ENCODE assay signal across 1 cellular context in genomic region chr1:228513244-228513900, GRCh38.
A peak's percentile ranks its signal among the peaks of the same experiment; 100 is the strongest.
TF ChIP-seq lines count a peak whose summit lies in the region.

No MANE protein-coding gene starts in this region.

TF ChIP-seq in K562, 482 proteins besides CTCF, POLR2A, EP300 and RAD21 (continued from another document and continues in another):
- TF ChIP-seq ZNF318 (IDR thresholded peaks at IDR 0.05; ENCODE audit: borderline replicate concordance in 1 of 2, low read depth in 1 of 2), result 0 out of 4 replicates have a peak, but pooled peaks of 1 of the 2 experiments have one; percentile 35
- TF ChIP-seq TEAD4 (IDR thresholded peaks at IDR 0.05; ENCODE audit: low read length), result peak; percentile 100
- TF ChIP-seq TEAD4 (CRISPR knock-in tag; IDR thresholded peaks at IDR 0.05; ENCODE audit: borderline replicate concordance), result no peak
- no peak for TF ChIP-seq TRIM25 (IDR thresholded peaks at IDR 0.05; ENCODE audit: borderline replicate concordance)
- no peak for TF ChIP-seq ZBTB5 (IDR thresholded peaks at IDR 0.05)
- no peak for TF ChIP-seq TBP (optimal IDR thresholded peaks at IDR 0.05; ENCODE audit: low read depth, low read length)
- no peak for TF ChIP-seq ZNF3 (CRISPR knock-in tag; IDR thresholded peaks at IDR 0.05)
- TF ChIP-seq ZNF143 (CRISPR knock-in tag; IDR thresholded peaks at IDR 0.05), result peak; percentile 49; the same call in 1 of the 2 replicates
- peak; percentile 41; the same call in 1 of the 2 replicates for TF ChIP-seq RB1 (IDR thresholded peaks at IDR 0.05; ENCODE audit: low read depth)
- TF ChIP-seq GABPB1 (CRISPR knock-in tag; IDR thresholded peaks at IDR 0.05), result peak; percentile 65
- peak; percentile 41; the same call in 1 of the 2 replicates for TF ChIP-seq CBX5 (IDR thresholded peaks at IDR 0.05; ENCODE audit: borderline replicate concordance, low read depth)
- TF ChIP-seq SIN3A (IDR thresholded peaks at IDR 0.05; ENCODE audit: borderline replicate concordance in 2 of 2, control insufficient read depth in 1 of 2, low read depth in 2 of 2, low read length in 2 of 2), result peak in 1 of 2 experiments; percentile 60; a peak in 1 of 4 replicates
- no peak for TF ChIP-seq SRSF1 (IDR thresholded peaks at IDR 0.05; ENCODE audit: low read depth, low read length)
- TF ChIP-seq HMGN3 (IDR thresholded peaks at IDR 0.05; ENCODE audit: borderline replicate concordance, extremely low read depth, insufficient read length, low read depth, low read length), result peak; percentile 99
- TF ChIP-seq IFI16 (CRISPR knock-in tag; IDR thresholded peaks at IDR 0.05), result no peak
- TF ChIP-seq OTX1 (CRISPR knock-in tag; IDR thresholded peaks at IDR 0.05), result 0 out of 2 replicates have a peak, but pooled peaks have one; percentile 48
- no peak for TF ChIP-seq REST (CRISPR knock-in tag; IDR thresholded peaks at IDR 0.05; ENCODE audit: low read depth)
- TF ChIP-seq PRDM10 (IDR thresholded peaks at IDR 0.05; ENCODE audit: partially characterized antibody), result peak; percentile 32
- TF ChIP-seq TRIM24 (IDR thresholded peaks at IDR 0.05), result peak; percentile 99
- TF ChIP-seq MITF (IDR thresholded peaks at IDR 0.05), result peak; percentile 78; the same call in 1 of the 2 replicates
- peak; percentile 94 for TF ChIP-seq MECOM (CRISPR knock-in tag; IDR thresholded peaks at IDR 0.05)
- TF ChIP-seq HEY1 (CRISPR knock-in tag; IDR thresholded peaks at IDR 0.05; ENCODE audit: borderline replicate concordance), result peak; percentile 20; the same call in 1 of the 2 replicates
- 0 out of 2 replicates have a peak, but pooled peaks have one; percentile 20 for TF ChIP-seq ZBTB34 (CRISPR knock-in tag; IDR thresholded peaks at IDR 0.05)
- TF ChIP-seq FOXO4 (CRISPR knock-in tag; IDR thresholded peaks at IDR 0.05), result 0 out of 2 replicates have a peak, but pooled peaks have one; percentile 43
- peak; percentile 98 for TF ChIP-seq PHB2 (IDR thresholded peaks at IDR 0.05; ENCODE audit: low read depth)
- TF ChIP-seq NR2C2 (CRISPR knock-in tag; IDR thresholded peaks at IDR 0.05), result no peak
- peak; percentile 78 for TF ChIP-seq NR2C2 (tag; IDR thresholded peaks at IDR 0.05)
